35 cellular contexts compared by ENCODE assay signal in genomic region chr11:77569046-77569445, GRCh38.
"Had no signal": no experiment of that assay in that cellular context is flagged by ENCODE, and none has a peak within 500 bp of the region (broad histone marks: within the 10 kb centered on the region; RNA-seq: fewer than 3 reads in every experiment).

No MANE protein-coding gene starts in this region.

- H3K9ac ChIP-seq: SK-N-SH had no signal

- H3K27ac Mint-ChIP-seq: activated CD4-positive, alpha-beta memory T cell treated with anti-CD3 and anti-CD28 coated beads, Interleukin-2, amount 10 ng/mL, durations not matched to agents 7 days and 5 days; activated CD8-positive, alpha-beta memory T cell treated with anti-CD3 and anti-CD28 coated beads, Interleukin-2, amount 10 ng/mL, durations not matched to agents 7 days and 5 days; activated naive CD4-positive, alpha-beta T cell treated with anti-CD3 and anti-CD28 coated beads, Interleukin-2, amount 50 U/mL, for 24 hours; activated naive CD8-positive, alpha-beta T cell treated with anti-CD3 and anti-CD28 coated beads, Interleukin-2, amount 10 ng/mL, durations not matched to agents 7 days and 5 days; activated T-cell treated with anti-CD3 and anti-CD28 coated beads, Interleukin-2, amount 50 U/mL, for 72 hours; activated T-helper 17 cell treated with anti-CD3 and anti-CD28 coated beads, Interleukin-2, amount 50 U/mL, for 72 hours; T-helper 1 cell treated with Interleukin-12 subunit alpha and Interleukin-12 subunit beta and Interleukin-4 antibody, amounts not matched to agents 30 μg/mL and 1 μg/mL, for 36 hours; T-helper 2 cell treated with Interferon-gamma antibody and Interleukin-4, amounts not matched to agents 5 μg/mL and 100 μg/mL, for 36 hours had no signal

- H3K9me3 Mint-ChIP-seq: activated CD4-positive, alpha-beta memory T cell treated with anti-CD3 and anti-CD28 coated beads, Interleukin-2, amount 10 ng/mL, durations not matched to agents 7 days and 5 days; activated naive CD8-positive, alpha-beta T cell treated with anti-CD3 and anti-CD28 coated beads, Interleukin-2, amount 10 ng/mL, durations not matched to agents 7 days and 5 days; T-helper 1 cell treated with Interleukin-12 subunit alpha and Interleukin-12 subunit beta and Interleukin-4 antibody, amounts not matched to agents 30 μg/mL and 1 μg/mL, for 36 hours; T-helper 2 cell treated with Interferon-gamma antibody and Interleukin-4, amounts not matched to agents 5 μg/mL and 100 μg/mL, for 36 hours had no signal

- H3K36me3 Mint-ChIP-seq: activated CD8-positive, alpha-beta memory T cell treated with anti-CD3 and anti-CD28 coated beads, Interleukin-2, amount 10 ng/mL, durations not matched to agents 7 days and 5 days had no signal

- H3K36me3 ChIP-seq: ascending aorta, breast epithelium, MG63, Peyer's patch, SJSA1 had no signal

- DNase-seq: activated CD4-positive, alpha-beta memory T cell treated with anti-CD3 and anti-CD28 coated beads, Interleukin-2, amount 10 ng/mL, durations not matched to agents 7 days and 5 days; activated CD4-positive, alpha-beta T cell treated with anti-CD3 and anti-CD28 coated beads for 1 hour; activated CD4-positive, alpha-beta T cell treated with anti-CD3 and anti-CD28 coated beads for 48 hours; activated CD4-positive, CD25-positive, alpha-beta regulatory T cell; activated CD8-positive, alpha-beta memory T cell treated with anti-CD3 and anti-CD28 coated beads for 24 hours; activated CD8-positive, alpha-beta memory T cell treated with anti-CD3 and anti-CD28 coated beads, Interleukin-2, amount 10 ng/mL, durations not matched to agents 7 days and 5 days; activated effector memory CD4-positive, alpha-beta T cell treated with anti-CD3 and anti-CD28 coated beads, Interleukin-2, amount 50 U/mL, for 16 hours; activated naive CD4-positive, alpha-beta T cell; activated naive CD8-positive, alpha-beta T cell treated with anti-CD3 and anti-CD28 coated beads, Interleukin-2, amount 10 ng/mL, durations not matched to agents 7 days and 5 days; activated T-cell treated with anti-CD3 and anti-CD28 coated beads, Interleukin-2, amount 50 U/mL, for 1 hour; activated T-cell treated with anti-CD3 and anti-CD28 coated beads, Interleukin-2, amount 50 U/mL, for 72 hours; amygdala; Kasumi-1; KG1; MG63; NCI-H1048; NCI-H1105 treated with DMSO at 0.1 percent for 48 hours; NCI-H1436 treated with DMSO at 0.1 percent for 48 hours; NCI-H1694 treated with DMSO at 0.1 percent for 48 hours; NCI-H2029; NCI-H345; NCI-H524 treated with DMSO at 0.1 percent for 48 hours; NK-92 treated with Interleukin-12 subunit alpha and Interleukin-12 subunit beta, amount 100 ng/mL, for 24 hours; PC-3; Peyer's patch; RPMI8226; SHP77 treated with DMSO at 0.1 percent for 48 hours; SK-N-SH had no signal

- ATAC-seq: activated CD8-positive, alpha-beta memory T cell treated with anti-CD3 and anti-CD28 coated beads, Interleukin-2, amount 10 ng/mL, durations not matched to agents 7 days and 5 days; activated T-cell treated with anti-CD3 and anti-CD28 coated beads, Interleukin-2, amount 50 U/mL, for 72 hours; activated T-helper 17 cell treated with anti-CD3 and anti-CD28 coated beads, Interleukin-2, amount 50 U/mL, for 72 hours; PC-3 had no signal

- H3K4me1 Mint-ChIP-seq: activated CD8-positive, alpha-beta memory T cell treated with anti-CD3 and anti-CD28 coated beads, Interleukin-2, amount 10 ng/mL, durations not matched to agents 7 days and 5 days; activated naive CD4-positive, alpha-beta T cell treated with anti-CD3 and anti-CD28 coated beads, Interleukin-2, amount 50 U/mL, for 24 hours; activated T-helper 17 cell treated with anti-CD3 and anti-CD28 coated beads, Interleukin-2, amount 50 U/mL, for 72 hours had no signal

- H3K4me3 ChIP-seq: ascending aorta, breast epithelium, MG63, Peyer's patch, SJSA1 had no signal

- H3K4me3 Mint-ChIP-seq: activated CD4-positive, alpha-beta memory T cell treated with anti-CD3 and anti-CD28 coated beads, Interleukin-2, amount 10 ng/mL, durations not matched to agents 7 days and 5 days; activated CD8-positive, alpha-beta memory T cell treated with anti-CD3 and anti-CD28 coated beads, Interleukin-2, amount 10 ng/mL, durations not matched to agents 7 days and 5 days; activated naive CD4-positive, alpha-beta T cell treated with anti-CD3 and anti-CD28 coated beads, Interleukin-2, amount 50 U/mL, for 24 hours; activated naive CD8-positive, alpha-beta T cell treated with anti-CD3 and anti-CD28 coated beads, Interleukin-2, amount 10 ng/mL, durations not matched to agents 7 days and 5 days; activated T-cell treated with anti-CD3 and anti-CD28 coated beads, Interleukin-2, amount 50 U/mL, for 72 hours; activated T-helper 17 cell treated with anti-CD3 and anti-CD28 coated beads, Interleukin-2, amount 50 U/mL, for 72 hours; T-helper 1 cell treated with Interleukin-12 subunit alpha and Interleukin-12 subunit beta and Interleukin-4 antibody, amounts not matched to agents 30 μg/mL and 1 μg/mL, for 36 hours; T-helper 2 cell treated with Interferon-gamma antibody and Interleukin-4, amounts not matched to agents 5 μg/mL and 100 μg/mL, for 36 hours had no signal

- H3K27ac ChIP-seq: ascending aorta, breast epithelium, Peyer's patch, SJSA1 had no signal

- H3K4me2 ChIP-seq: SK-N-SH had no signal

- H3K27me3 ChIP-seq: ascending aorta, breast epithelium, MG63, Peyer's patch, SJSA1 had no signal

- H3K4me1 ChIP-seq: ascending aorta, breast epithelium, Peyer's patch, SJSA1 had no signal

- H3K9me3 ChIP-seq: ascending aorta, breast epithelium, MG63, Peyer's patch, SJSA1, SK-N-SH had no signal
